17 cellular contexts compared by ENCODE assay signal in genomic region chr5:168464214-168464613, GRCh38.
"Had no signal": no experiment of that assay in that cellular context is flagged by ENCODE, and none has a peak within 500 bp of the region (broad histone marks: within the 10 kb centered on the region; RNA-seq: fewer than 3 reads in every experiment).

No MANE protein-coding gene starts in this region.

- DNase-seq: activated CD4-positive, alpha-beta T cell treated with anti-CD3 and anti-CD28 coated beads for 36 hours; activated CD8-positive, alpha-beta T cell treated with anti-CD3 and anti-CD28 coated beads for 36 hours; activated naive CD4-positive, alpha-beta T cell treated with anti-CD3 and anti-CD28 coated beads, Interleukin-2, amount 10 ng/mL, durations not matched to agents 7 days and 5 days; adrenal gland; caudate nucleus; colonic mucosa; esophagus squamous epithelium; gastrocnemius medialis; islet precursor cell; left lung; stimulated activated CD4-positive, alpha-beta T cell treated with anti-CD3 and anti-CD28 coated beads, Interleukin-2, amount 100 ng/mL, for 24 hours; stimulated activated naive B cell treated with anti-CD40 and anti-IgM and Interleukin-4, amounts not matched to agents 10 μg/mL and 1 μg/mL and 100 μg/mL, for 72 hours; substantia nigra; transverse colon; WERI-Rb-1 had no signal

- ATAC-seq: activated CD4-positive, alpha-beta T cell treated with anti-CD3 and anti-CD28 coated beads for 36 hours; activated CD8-positive, alpha-beta T cell treated with anti-CD3 and anti-CD28 coated beads for 36 hours; gastrocnemius medialis; left lung; natural killer cell treated with Interleukin-12 subunit alpha and Interleukin-12 subunit beta and Interleukin-15 and Interleukin-18, amount 100 ng/mL, for 72 hours; sciatic nerve; stimulated activated naive B cell treated with anti-CD40 and anti-IgM and Interleukin-4, amounts not matched to agents 10 μg/mL and 1 μg/mL and 100 μg/mL, for 72 hours had no signal
